In the genomic region with DNA sequence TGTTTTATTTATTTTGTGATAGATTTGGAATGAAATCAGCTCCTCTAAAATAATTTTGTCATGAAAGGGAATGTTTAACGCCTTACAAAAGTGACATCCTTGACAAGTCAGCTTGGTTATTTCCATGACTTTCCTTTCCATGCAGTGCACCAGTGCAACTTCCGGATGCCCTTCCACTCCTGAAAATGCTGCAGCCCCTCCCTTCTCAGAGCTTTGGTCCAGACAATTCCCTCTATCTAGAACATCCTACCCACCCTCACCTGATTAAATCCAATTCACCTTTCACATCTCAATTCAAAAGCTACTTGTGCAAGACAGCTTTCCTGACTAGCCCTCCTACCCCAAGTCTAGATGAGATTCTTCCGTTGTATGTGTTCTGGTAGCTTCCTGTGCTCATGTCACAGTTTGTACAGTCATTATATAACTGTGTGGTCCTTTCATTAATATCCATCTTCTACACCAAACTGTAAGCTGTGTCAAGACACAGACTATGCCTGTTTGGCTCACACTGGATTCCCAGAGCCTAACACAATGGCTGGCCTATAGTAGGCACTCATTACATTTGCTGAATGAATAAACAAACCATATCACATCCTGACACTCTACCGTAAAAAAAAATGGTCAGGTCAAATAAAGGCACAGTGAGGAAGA, we compare ENCODE assay signal across 11 cellular contexts.
DNase-seq lines count a peak whose midpoint lies in the region; ATAC-seq and TF ChIP-seq lines count a peak whose summit lies in the region.
"Had no signal": no experiment of that assay in that cellular context is flagged by ENCODE, and none has a peak within 500 bp of the region (broad histone marks: within the 10 kb centered on the region; RNA-seq: fewer than 3 reads in every experiment).

No MANE protein-coding gene starts in this region.

- ATAC-seq in GM18858 (IDR thresholded peaks at IDR 0.05; ENCODE audit: unreplicated experiment) (peak; percentile 67), GM21786 (IDR thresholded peaks at IDR 0.05; ENCODE audit: unreplicated experiment) (peak; percentile 42), HG03045 (IDR thresholded peaks at IDR 0.05; ENCODE audit: unreplicated experiment) (no peak)
- ATAC-seq: pancreas had no signal

- H3K9me3 ChIP-seq in Peyer's patch = no peaks in the 10 kb centered on the region
- H3K9me3 ChIP-seq: pancreas had no signal

- H3K36me3 ChIP-seq in Peyer's patch = no peaks in the 10 kb centered on the region
- H3K36me3 ChIP-seq: pancreas had no signal

- H3K27me3 ChIP-seq in Peyer's patch = no peaks in the 10 kb centered on the region
- H3K27me3 ChIP-seq: pancreas had no signal

- H3K4me1 ChIP-seq in Peyer's patch = peaks cover 0 to 26% (median 19%) of the 10 kb centered on the region in 4 donors
- H3K4me1 ChIP-seq: pancreas had no signal

- H3K4me3 Mint-ChIP-seq in neural crest cell = peak overlapping the region; percentile 3

- TF ChIP-seq CTCF in Peyer's patch (IDR thresholded peaks at IDR 0.05) (no peak), neural crest cell (conservative IDR thresholded peaks at IDR 0.05) (no peak)

- no peaks in the 10 kb centered on the region for H3K27me3 Mint-ChIP-seq in neural crest cell (ENCODE audit: low read depth)

- H3K27ac ChIP-seq in Peyer's patch = peak overlapping the region; percentile 1 to 64 (median 40)
- H3K27ac ChIP-seq: pancreas had no signal

- H3K4me1 Mint-ChIP-seq in neural crest cell = peaks cover 53% of the 10 kb centered on the region

- DNase-seq in Peyer's patch = no peak
- DNase-seq in neural crest cell (ENCODE audit: low read depth, low spot score) = no peak
- DNase-seq in SK-N-DZ (ENCODE audit: low spot score) = no peak
- no peak for DNase-seq in midbrain (lab: John Stamatoyannopoulos, UW)
- no peak for DNase-seq in NCI-H2227 treated with DMSO at 0.1 percent for 48 hours (lab: John Stamatoyannopoulos, UW)
- DNase-seq: NCI-H1694 treated with DMSO at 0.1 percent for 48 hours, pancreas, SHP77 had no signal

- H3K4me3 ChIP-seq in Peyer's patch = no peak overlapping the region
- H3K4me3 ChIP-seq: pancreas had no signal

- peak overlapping the region; percentile 21 for H3K27ac Mint-ChIP-seq in neural crest cell (ENCODE audit: unreplicated experiment)

- no peaks in the 10 kb centered on the region for H3K9me3 Mint-ChIP-seq in neural crest cell

- TF ChIP-seq POLR2A in Peyer's patch (IDR thresholded peaks at IDR 0.05) = no peak

- H3K36me3 Mint-ChIP-seq in neural crest cell (ENCODE audit: low read depth) = no peaks in the 10 kb centered on the region
